In genomic region chr3:12557472-12558105, GRCh38 we compare ENCODE assay signal across 8 cellular contexts. TPM values are rescaled to one million over a fixed set of nuclear protein-coding genes. Genes with fewer than 3 reads are reported as not detected.
DNase-seq lines count a peak whose midpoint lies in the region; ATAC-seq and TF ChIP-seq lines count a peak whose summit lies in the region.

No MANE protein-coding gene starts in this region.

- ATAC-seq in PC-3 (no peak), HG02970 (IDR thresholded peaks at IDR 0.05; ENCODE audit: low FRiP score, unreplicated experiment) (no peak), HG02642 (IDR thresholded peaks at IDR 0.05; ENCODE audit: poor library complexity, unreplicated experiment) (no peak)

- POLR2A ChIA-PET in PC-3 (lab: Charles Lee; ENCODE audit: unreplicated experiment), result interaction anchor here (0.5 kb wide), 1 partner anchor 53 kb away, joined by 5 read pairs; no protein-coding TSS in a partner anchor

- H3K9me2 ChIP-seq in PC-3 (replicated peaks; ENCODE audit: low read length), result no peaks in the 10 kb centered on the region

- H3K27me3 ChIP-seq in PC-3 (ENCODE audit: low read length) (no peaks in the 10 kb centered on the region), endodermal cell (ENCODE audit: control insufficient read depth, insufficient read depth, low read length, poor library complexity, severe bottlenecking) (no peaks in the 10 kb centered on the region)

- DNase-seq in NOMO-1 (lab: John Stamatoyannopoulos, UW; ENCODE audit: unreplicated experiment in 2 of 2) (peak; percentile 14 to 57), NOMO-1 treated with dmso at 0.1 percent for 144 hours (lab: John Stamatoyannopoulos, UW; ENCODE audit: unreplicated experiment) (no peak), PC-3 (peak; percentile 40), endodermal cell (no peak), occipital lobe (lab: John Stamatoyannopoulos, UW) (no peak)

- H3K4me1 ChIP-seq in PC-3 (ENCODE audit: insufficient read depth, low read length), result peaks cover 16% of the 10 kb centered on the region
- H3K4me1 ChIP-seq in endodermal cell (ENCODE audit: control insufficient read depth, insufficient read depth, low read length), result peaks cover 9% of the 10 kb centered on the region

- intact Hi-C loops in PC-3 (cut with micrococcal nuclease), result loop anchor here (5.0 to 10.0 kb wide), 2 partner anchors 105 to 337 kb away; partner anchors contain the start of gene RAF1

- H3K27ac ChIP-seq in PC-3 (ENCODE audit: low read length) (peak overlapping the region; percentile 66), endodermal cell (ENCODE audit: low read depth, low read length) (peak overlapping the region; percentile 91)

- peaks cover 5% of the 10 kb centered on the region for H3K27me3 Mint-ChIP-seq in endodermal cell (ENCODE audit: insufficient read depth)
- H3K27me3 Mint-ChIP-seq in nephron (ENCODE audit: low read depth), result peaks cover 7% of the 10 kb centered on the region

- TF ChIP-seq CTCF in PC-3 (conservative IDR thresholded peaks at IDR 0.05; ENCODE audit: low read depth, low read length) (no peak), endodermal cell (conservative IDR thresholded peaks at IDR 0.05) (no peak), nephron (IDR thresholded peaks at IDR 0.05; ENCODE audit: unreplicated experiment in 3 of 3) (no peak)

- BruUV-seq in PC-3 (replicated peaks; lab: Mats Ljungman, UMichigan), result TSS peak; percentile 45

- peak overlapping the region; percentile 72 for H2AFZ ChIP-seq in PC-3 (ENCODE audit: low read length)

- peaks cover 45% of the 10 kb centered on the region for H4K20me1 ChIP-seq in PC-3 (ENCODE audit: low read length)

- H3K9me3 ChIP-seq in PC-3 (ENCODE audit: low read length) (no peaks in the 10 kb centered on the region), endodermal cell (ENCODE audit: control insufficient read depth, low read length) (no peaks in the 10 kb centered on the region)

- H3K27ac Mint-ChIP-seq in endodermal cell (peak overlapping the region; percentile 89), nephron (peak overlapping the region; percentile 88 to 95 (median 94))

- H3K9me3 Mint-ChIP-seq in endodermal cell, result no peaks in the 10 kb centered on the region
- H3K9me3 Mint-ChIP-seq in nephron, result no peaks in the 10 kb centered on the region

- H3F3A ChIP-seq in PC-3 (ENCODE audit: low read length, unreplicated experiment), result no peaks in the 10 kb centered on the region

- H3K4me3 Mint-ChIP-seq in endodermal cell, result peak overlapping the region; percentile 77
- peak overlapping the region; percentile 90 to 91 (median 90) for H3K4me3 Mint-ChIP-seq in nephron

- H3K9ac ChIP-seq in PC-3 (ENCODE audit: low read length) (peak overlapping the region; percentile 93), endodermal cell (ENCODE audit: extremely low read depth, low read length, poor library complexity, severe bottlenecking) (peak overlapping the region; percentile 90)

- H3K36me3 ChIP-seq in PC-3 (ENCODE audit: low read depth, low read length) (no peaks in the 10 kb centered on the region), endodermal cell (ENCODE audit: control insufficient read depth, insufficient read depth, low read length) (no peaks in the 10 kb centered on the region)

- no peaks in the 10 kb centered on the region for H3K36me3 Mint-ChIP-seq in endodermal cell (ENCODE audit: low read depth)
- no peaks in the 10 kb centered on the region for H3K36me3 Mint-ChIP-seq in nephron (ENCODE audit: low read depth)

- CTCF ChIA-PET in PC-3 (lab: Charles Lee), result interaction anchor here (0.7 kb wide), 1 partner anchor 415 kb away, joined by 4 read pairs; no protein-coding TSS in a partner anchor

- H3K4me1 Mint-ChIP-seq in endodermal cell (peaks cover 34% of the 10 kb centered on the region), nephron (peaks cover 47% of the 10 kb centered on the region)

- H3K4me3 ChIP-seq in PC-3 (ENCODE audit: low read length) (peak overlapping the region; percentile 78), endodermal cell (ENCODE audit: low read length) (peak overlapping the region; percentile 96)

- peak overlapping the region; percentile 82 for H3K4me2 ChIP-seq in PC-3 (ENCODE audit: low read length)

- peaks cover 57% of the 10 kb centered on the region for H3K79me2 ChIP-seq in PC-3 (ENCODE audit: low read length)

- 0 to 4% methylated on average over 11 to 18 of the region's 18 CpGs for WGBS in endodermal cell (ENCODE audit: insufficient coverage in 1 of 2, insufficient read length in 1 of 2), 2 experiments

RNA-seq across cellular contexts. Expression of gene MKRN2, which starts 0.7 kb away (rescaled TPM):
- total RNA-seq in PC-3 (2014; rRNA removed), result 41.6 and 45.8 TPM in 2 replicates
- 10 to 100 TPM; 18.8 to 23.3 TPM for total RNA-seq in endodermal cell
- polyA plus RNA-seq in endodermal cell (2013, experiment 1 of 2), result 36.3 TPM
- polyA plus RNA-seq in endodermal cell (2013, experiment 2 of 2), result 32.6 TPM
- total RNA-seq in occipital lobe, result 33.8 TPM

RNA-seq across cellular contexts. Expression of gene MKRN2OS, which starts 12.3 kb away (rescaled TPM):
- total RNA-seq in PC-3 (2014; rRNA removed) (6.6 and 7.9 TPM in 2 replicates), endodermal cell (under 1 TPM in 1 of 2 donors, not detected in 1; 0.84 TPM), occipital lobe (not detected)
- polyA plus RNA-seq in endodermal cell (2013, experiment 1 of 2), result not detected
- polyA plus RNA-seq in endodermal cell (2013, experiment 2 of 2), result not detected

Comparison
In these comparisons a context has a peak if more than half of its experiments do, and no peak if none do; other contexts are left out.
1. DNase-seq: peak in NOMO-1 (2 of 2) and PC-3 (single experiment); none in NOMO-1 treated with dmso at 0.1 percent for 144 hours (single experiment), endodermal cell (single experiment) and occipital lobe (single experiment).